In genomic region chr12:129911437-129912049, GRCh38 we compare ENCODE assay signal across 8 cellular contexts. TPM values are rescaled to one million over a fixed set of nuclear protein-coding genes. Genes with fewer than 3 reads are reported as not detected.
DNase-seq lines count a peak whose midpoint lies in the region; ATAC-seq and TF ChIP-seq lines count a peak whose summit lies in the region.

No MANE protein-coding gene starts in this region.

- no peak overlapping the region for H3K27ac ChIP-seq in osteoblast (ENCODE audit: low read depth, low read length)
- H3K27ac ChIP-seq in CD4-positive, alpha-beta memory T cell (ENCODE audit: low read depth, low read length): no peak overlapping the region

- no peaks in the 10 kb centered on the region for H3K27me3 ChIP-seq in osteoblast (ENCODE audit: insufficient read depth, low read length)
- H3K27me3 ChIP-seq in CD4-positive, alpha-beta memory T cell (ENCODE audit: insufficient read depth, low read length): no peaks in the 10 kb centered on the region

- CTCF ChIA-PET in CD4-positive, alpha-beta memory T cell (lab: Charles Lee; ENCODE audit: partially characterized antibody): no interaction called here

- no peaks in the 10 kb centered on the region for H3K79me2 ChIP-seq in osteoblast (ENCODE audit: insufficient read depth, low read length)

- H3K9me3 ChIP-seq in osteoblast (ENCODE audit: low read depth, low read length): peaks cover 4% of the 10 kb centered on the region
- H3K9me3 ChIP-seq in CD4-positive, alpha-beta memory T cell (ENCODE audit: control insufficient read depth in 1 of 2, low read length in 2 of 2): no peaks in the 10 kb centered on the region

- no peaks in the 10 kb centered on the region for H3K4me1 ChIP-seq in osteoblast (ENCODE audit: insufficient read depth, low read length)
- no peaks in the 10 kb centered on the region for H3K4me1 ChIP-seq in CD4-positive, alpha-beta memory T cell (ENCODE audit: insufficient read depth, low read length)

- H4K20me1 ChIP-seq in osteoblast (ENCODE audit: insufficient read depth, low read length): no peaks in the 10 kb centered on the region

- H3K4me2 ChIP-seq in osteoblast (ENCODE audit: insufficient read depth, low read length): no peak overlapping the region

- no peak overlapping the region for H3K4me3 Mint-ChIP-seq in CD4-positive, alpha-beta memory T cell

- H3K27ac Mint-ChIP-seq in CD4-positive, alpha-beta memory T cell: no peak overlapping the region

- no peak overlapping the region for H2AFZ ChIP-seq in osteoblast (ENCODE audit: low read length)

- peaks cover 1 to 3% of the 10 kb centered on the region in 2 donors for H3K27me3 Mint-ChIP-seq in CD4-positive, alpha-beta memory T cell

- H3K4me3 ChIP-seq in LNCaP clone FGC (ENCODE audit: low read depth, low read length) (no peak overlapping the region), osteoblast (ENCODE audit: insufficient read depth, low read length) (no peak overlapping the region)
- no peak overlapping the region for H3K4me3 ChIP-seq in CD4-positive, alpha-beta memory T cell (ENCODE audit: low read length in 2 of 2)

- peak; percentile 95 for TF ChIP-seq CTCF in LNCaP clone FGC (IDR thresholded peaks at IDR 0.05; ENCODE audit: control insufficient read depth, extremely low read depth, insufficient read depth)
- TF ChIP-seq CTCF in osteoblast (IDR thresholded peaks at IDR 0.05; ENCODE audit: extremely low read depth, low read depth, low read length): peak; percentile 19

- H3K36me3 ChIP-seq in osteoblast (ENCODE audit: insufficient read depth, low read length): no peaks in the 10 kb centered on the region
- H3K36me3 ChIP-seq in CD4-positive, alpha-beta memory T cell (ENCODE audit: insufficient read depth, low read length): no peaks in the 10 kb centered on the region

- H3K4me1 Mint-ChIP-seq in CD4-positive, alpha-beta memory T cell: no peaks in the 10 kb centered on the region

- DNase-seq in DMS 273 (lab: John Stamatoyannopoulos, UW; ENCODE audit: unreplicated experiment) (peak; percentile 67), DMS 273 treated with DMSO at 0.1 percent for 48 hours (lab: John Stamatoyannopoulos, UW) (no peak), LNCaP clone FGC (ENCODE audit: low read depth) (peak; percentile 13), RPMI7951 (ENCODE audit: low read depth) (peak; percentile 50), fibroblast of the conjunctiva (ENCODE audit: low read depth) (peak; percentile 37), osteoblast (ENCODE audit: insufficient read length, low spot score, missing footprints) (no peak)
- no peak for DNase-seq in CD4-positive, alpha-beta memory T cell

- peaks cover 0 to 4% (median under 1%) of the 10 kb centered on the region in 8 donors for H3K9me3 Mint-ChIP-seq in CD4-positive, alpha-beta memory T cell

- intact Hi-C loops in CD4-positive, alpha-beta memory T cell (cut with micrococcal nuclease): no loop called here

- ATAC-seq in GM21360 (IDR thresholded peaks at IDR 0.05; ENCODE audit: unreplicated experiment): peak; percentile 76

- POLR2A ChIA-PET in CD4-positive, alpha-beta memory T cell (lab: Charles Lee; ENCODE audit: partially characterized antibody): no interaction called here

- H3K36me3 Mint-ChIP-seq in CD4-positive, alpha-beta memory T cell: no peaks in the 10 kb centered on the region

RNA-seq across cellular contexts. Expression of gene TMEM132D, which starts 7.7 kb away (rescaled TPM):
- 0.36 and 0.98 TPM in 2 replicates for total RNA-seq in RPMI7951 (2014; rRNA removed; shearing (Covaris generic))
- not detected in 2 replicates for total RNA-seq in osteoblast
- total RNA-seq in CD4-positive, alpha-beta memory T cell: not detected
- polyA plus RNA-seq in CD4-positive, alpha-beta memory T cell: not detected

Comparison
In these comparisons a context has a peak if more than half of its experiments do, and no peak if none do; other contexts are left out.
1. DNase-seq: peak in DMS 273 (single experiment), LNCaP clone FGC (single experiment), RPMI7951 (single experiment) and fibroblast of the conjunctiva (single experiment); none in DMS 273 treated with DMSO at 0.1 percent for 48 hours (single experiment), osteoblast (single experiment) and CD4-positive, alpha-beta memory T cell (0 of 5).